In genomic region chr11:49432242-49432848, GRCh38 we compare ENCODE assay signal across 27 cellular contexts.
DNase-seq lines count a peak whose midpoint lies in the region; ATAC-seq, FAIRE-seq and TF ChIP-seq lines count a peak whose summit lies in the region.
"Had no signal": no experiment of that assay in that cellular context is flagged by ENCODE, and none has a peak within 500 bp of the region (broad histone marks: within the 10 kb centered on the region; RNA-seq: fewer than 3 reads in every experiment).

No MANE protein-coding gene starts in this region.

- H3K4me1 ChIP-seq in upper lobe of left lung: no peaks in the 10 kb centered on the region

- in situ Hi-C loops in brain microvascular endothelial cell (cut with HindIII; ENCODE audit: low pct_ligation_motif_present, low sequenced_read_pairs): no loop called here

- no peak for TF ChIP-seq CTCF in D721Med (IDR thresholded peaks at IDR 0.05; ENCODE audit: insufficient read depth, missing control alignments)
- TF ChIP-seq CTCF in upper lobe of left lung (IDR thresholded peaks at IDR 0.05): no peak
- TF ChIP-seq CTCF in brain microvascular endothelial cell (IDR thresholded peaks at IDR 0.05; ENCODE audit: low read depth, low read length, missing control alignments): no peak

- peak; percentile 63 for FAIRE-seq in D721Med (lab: Jason Lieb, UNC)
- FAIRE-seq: H1, HepG2 had no signal

- peaks cover 0 to 7% (median 0%) of the 10 kb centered on the region in 4 donors for H3K9me3 ChIP-seq in upper lobe of left lung

- H3K36me3 ChIP-seq in upper lobe of left lung (no peaks in the 10 kb centered on the region), brain microvascular endothelial cell (replicated peaks) (no peaks in the 10 kb centered on the region)

- H3K27me3 ChIP-seq in upper lobe of left lung (no peaks in the 10 kb centered on the region), brain microvascular endothelial cell (replicated peaks) (no peaks in the 10 kb centered on the region)

- no peak for TF ChIP-seq POLR2A in upper lobe of left lung (IDR thresholded peaks at IDR 0.05)

- H3K27ac ChIP-seq in upper lobe of left lung: no peak overlapping the region
- no peak overlapping the region for H3K27ac ChIP-seq in brain microvascular endothelial cell
- H3K27ac ChIP-seq: C4-2B had no signal

- H3K4me3 ChIP-seq in upper lobe of left lung (no peak overlapping the region), brain microvascular endothelial cell (ENCODE audit: low read depth, low read length) (no peak overlapping the region)

- DNase-seq in D721Med (ENCODE audit: insufficient read length, low spot score) (no peak), DMS53 treated with DMSO at 0.1 percent for 48 hours (lab: John Stamatoyannopoulos, UW; ENCODE audit: unreplicated experiment) (peak; percentile 86), SHP77 (lab: John Stamatoyannopoulos, UW) (peak; percentile 58 to 81), upper lobe of left lung (no peak), brain microvascular endothelial cell (no peak), cortex of kidney (lab: John Stamatoyannopoulos, UW) (no peak), Kasumi-1 (lab: John Stamatoyannopoulos, UW) (no peak)
- DNase-seq: Calu3; CD8-positive, alpha-beta T cell; DMS79; EL; GF-D8; Karpas-422; NCI-H1092 treated with DMSO at 0.1 percent for 48 hours; NCI-H1436; NCI-H1930; NCI-H2171 treated with DMSO at 0.1 percent for 48 hours; NCI-H345; NCI-H524 treated with DMSO at 0.1 percent for 48 hours; NCI-H82; NK-92 treated with Interleukin-12 subunit alpha and Interleukin-12 subunit beta, amount 100 ng/mL, for 24 hours; PC-3; T-cell had no signal

- TF ChIP-seq EP300 in upper lobe of left lung (IDR thresholded peaks at IDR 0.05): no peak

- 61 to 64% methylated on average over 1 of the region's 1 CpG for WGBS in upper lobe of left lung, 2 donors

- ATAC-seq in upper lobe of left lung (ENCODE audit: low FRiP score in 2 of 2): peak; percentile 16 to 75
- ATAC-seq: CD8-positive, alpha-beta T cell; HCT116; HepG2; PC-3; T-cell had no signal

Comparison
In these comparisons a context has a peak if more than half of its experiments do, and no peak if none do; other contexts are left out.
1. DNase-seq: peak in DMS53 treated with DMSO at 0.1 percent for 48 hours (single experiment) and SHP77 (2 of 2); none in D721Med (single experiment), upper lobe of left lung (0 of 2), brain microvascular endothelial cell (single experiment), cortex of kidney (single experiment) and Kasumi-1 (0 of 2).